In genomic region chr9:95020644-95021043, GRCh38 we compare ENCODE assay signal across 7 cellular contexts.
A peak's percentile ranks its signal among the peaks of the same experiment; 100 is the strongest.
DNase-seq lines count a peak whose midpoint lies in the region; TF ChIP-seq lines count a peak whose summit lies in the region.
"Not testable (repeated sequence)": the region's sequence is repeated elsewhere in the genome, so short reads cannot be mapped to it uniquely, and the experiment has no call there.

No MANE protein-coding gene starts in this region.

- peaks cover 47% of the 10 kb centered on the region for H3F3A ChIP-seq in PC-9 (ENCODE audit: insufficient read depth, low read depth)

- 79% methylated on average over 6 of the region's 6 CpGs for WGBS in esophagus muscularis mucosa
- 87 to 97% (median 94%) methylated on average over 6 of the region's 6 CpGs for WGBS in stomach, 5 donors

- H3K4me1 Mint-ChIP-seq in MCF 10A (ENCODE audit: insufficient read depth, unreplicated experiment) = peaks cover 48% of the 10 kb centered on the region

- not testable (repeated sequence) for H3K9ac ChIP-seq in parathyroid adenoma

- 0 out of 2 replicates have a peak overlapping the region, but pooled peaks have one; percentile 35 for H3K27ac ChIP-seq in PC-9
- peak overlapping the region; percentile 78 to 99 (median 88) for H3K27ac ChIP-seq in esophagus muscularis mucosa (replicated peaks in 1 of 4)
- H3K27ac ChIP-seq in left ventricle myocardium inferior (replicated peaks) = peak overlapping the region; percentile 84
- H3K27ac ChIP-seq in parathyroid adenoma = peak overlapping the region; percentile 83
- peak overlapping the region in 3 of 5 donors; percentile 65 to 80 (median 66) for H3K27ac ChIP-seq in stomach
- H3K27ac ChIP-seq in vagina = peak overlapping the region; percentile 81

- H3K4me3 Mint-ChIP-seq in MCF 10A (ENCODE audit: unreplicated experiment) = not testable (repeated sequence)

- POLR2A ChIA-PET in PC-9 (lab: Charles Lee; ENCODE audit: unreplicated experiment) = not testable (repeated sequence)
- POLR2A ChIA-PET in MCF 10A (lab: Yijun Ruan, JAX) = interaction anchor here (0.9 to 7.1 kb wide), 7 partner anchors 10 to 238 kb away, joined by 3 to 134 read pairs (median 6); no protein-coding TSS in a partner anchor

- H2AFZ ChIP-seq in PC-9, parathyroid adenoma: not testable (repeated sequence)

- CTCF ChIA-PET in PC-9 (lab: Charles Lee) (interaction anchor here (0.7 kb wide), 1 partner anchor 340 kb away, joined by 3 read pairs; no protein-coding TSS in a partner anchor), MCF 10A (lab: Yijun Ruan, JAX) (interaction anchor here (0.7 to 1.9 kb wide), 2 partner anchors 339 to 736 kb away, joined by 3 to 6 read pairs; no protein-coding TSS in a partner anchor)

- not testable (repeated sequence) for DNase-seq in PC-9; MCF 10A (ENCODE audit: unreplicated experiment); esophagus muscularis mucosa (ENCODE audit: extremely low spot score); left ventricle myocardium inferior; stomach; vagina (ENCODE audit: extremely low spot score in 2 of 2)

- not testable (repeated sequence) for H3K9me3 ChIP-seq in PC-9 (ENCODE audit: insufficient read depth, low read depth); esophagus muscularis mucosa; left ventricle myocardium inferior (replicated peaks); parathyroid adenoma (ENCODE audit: control insufficient read depth, low read length); stomach; vagina

- H3K4me2 ChIP-seq in PC-9; parathyroid adenoma (ENCODE audit: low read length): not testable (repeated sequence)

- not testable (repeated sequence) for H3K4me3 ChIP-seq in PC-9; esophagus muscularis mucosa; left ventricle myocardium inferior; parathyroid adenoma (ENCODE audit: low read depth, low read length); stomach; vagina

- peaks cover 35% of the 10 kb centered on the region for H4K20me1 ChIP-seq in PC-9 (ENCODE audit: insufficient read depth)

- H3K27me3 ChIP-seq in PC-9 (ENCODE audit: insufficient read depth, low read depth); esophagus muscularis mucosa; left ventricle myocardium inferior (ENCODE audit: low read depth); parathyroid adenoma (ENCODE audit: control insufficient read depth, insufficient read depth, low read length); stomach; vagina: not testable (repeated sequence)

- not testable (repeated sequence) for TF ChIP-seq POLR2A in esophagus muscularis mucosa (IDR thresholded peaks at IDR 0.05; ENCODE audit: low read depth); stomach (IDR thresholded peaks at IDR 0.05); vagina (IDR thresholded peaks at IDR 0.05)

- peaks cover 97% of the 10 kb centered on the region for H3K79me2 ChIP-seq in PC-9 (ENCODE audit: low read depth)
- H3K79me2 ChIP-seq in parathyroid adenoma = peaks cover 41% of the 10 kb centered on the region

- H3K9me3 Mint-ChIP-seq in MCF 10A (ENCODE audit: unreplicated experiment) = not testable (repeated sequence)

- peaks cover 18% of the 10 kb centered on the region for H3K4me1 ChIP-seq in PC-9 (replicated peaks; ENCODE audit: insufficient read depth)
- peaks cover 88 to 100% (median 100%) of the 10 kb centered on the region in 4 donors for H3K4me1 ChIP-seq in esophagus muscularis mucosa
- H3K4me1 ChIP-seq in left ventricle myocardium inferior = peaks cover 100% of the 10 kb centered on the region
- peaks cover 26% of the 10 kb centered on the region for H3K4me1 ChIP-seq in parathyroid adenoma
- peaks cover 48 to 99% (median 81%) of the 10 kb centered on the region in 4 donors for H3K4me1 ChIP-seq in stomach
- H3K4me1 ChIP-seq in vagina = peaks cover 98% of the 10 kb centered on the region

- not testable (repeated sequence) for TF ChIP-seq CTCF in PC-9 (conservative IDR thresholded peaks at IDR 0.05); MCF 10A (IDR thresholded peaks at IDR 0.05; ENCODE audit: unreplicated experiment); esophagus muscularis mucosa (IDR thresholded peaks at IDR 0.05); left ventricle myocardium inferior (IDR thresholded peaks at IDR 0.05; ENCODE audit: borderline replicate concordance); parathyroid adenoma (IDR thresholded peaks at IDR 0.05); stomach (IDR thresholded peaks at IDR 0.05); vagina (IDR thresholded peaks at IDR 0.05)

- intact Hi-C loops in PC-9 (cut with micrococcal nuclease; ENCODE audit: unreplicated experiment); MCF 10A (cut with micrococcal nuclease); esophagus muscularis mucosa (cut with DNase I); stomach (cut with DNase I; ENCODE audit: low total_unique reads); vagina (cut with DNase I): not testable (repeated sequence)
- intact Hi-C loops in left ventricle myocardium inferior (cut with micrococcal nuclease) = loop anchor here (10.0 kb wide), 1 partner anchor 236 kb away; no protein-coding TSS in a partner anchor

- not testable (repeated sequence) for BruUV-seq in PC-9 (replicated peaks; lab: Mats Ljungman, UMichigan); MCF 10A (replicated peaks; lab: Mats Ljungman, UMichigan)

- H3K36me3 Mint-ChIP-seq in MCF 10A (ENCODE audit: insufficient read depth, unreplicated experiment) = peaks cover 91% of the 10 kb centered on the region

- not testable (repeated sequence) for TF ChIP-seq EP300 in esophagus muscularis mucosa (IDR thresholded peaks at IDR 0.05); stomach (IDR thresholded peaks at IDR 0.05)

- peaks cover 88% of the 10 kb centered on the region for H3K36me3 ChIP-seq in PC-9 (ENCODE audit: low read depth)
- peaks cover 22 to 54% (median 45%) of the 10 kb centered on the region in 4 donors for H3K36me3 ChIP-seq in esophagus muscularis mucosa
- peaks cover 58% of the 10 kb centered on the region for H3K36me3 ChIP-seq in left ventricle myocardium inferior
- H3K36me3 ChIP-seq in parathyroid adenoma (ENCODE audit: control insufficient read depth, insufficient read depth, low read length) = not testable (repeated sequence)
- H3K36me3 ChIP-seq in stomach = peaks cover 18 to 51% (median 47%) of the 10 kb centered on the region in 4 donors
- peaks cover 0 to 26% of the 10 kb centered on the region in 2 donors for H3K36me3 ChIP-seq in vagina

- H3K9me2 ChIP-seq in PC-9 (ENCODE audit: insufficient read depth) = not testable (repeated sequence)

- peak overlapping the region; percentile 94 for H3K27ac Mint-ChIP-seq in MCF 10A (ENCODE audit: low read depth, unreplicated experiment)

- H3K27me3 Mint-ChIP-seq in MCF 10A (ENCODE audit: insufficient read depth, unreplicated experiment) = not testable (repeated sequence)

Comparison
In these comparisons a context has a peak if more than half of its experiments do, and no peak if none do; other contexts are left out.
1. H3K27ac ChIP-seq: peak in every context shown above with its lines; median percentile 88 in esophagus muscularis mucosa; 84 in left ventricle myocardium inferior; 83 in parathyroid adenoma; 81 in vagina; 66 in stomach; 35 in PC-9.